22 cellular contexts compared by ENCODE assay signal in genomic region chr14:34766611-34767010, GRCh38. TPM values are rescaled to one million over a fixed set of nuclear protein-coding genes. Genes with fewer than 3 reads are reported as not detected.
DNase-seq lines count a peak whose midpoint lies in the region; ATAC-seq and TF ChIP-seq lines count a peak whose summit lies in the region.
"Had no signal": no experiment of that assay in that cellular context is flagged by ENCODE, and none has a peak within 500 bp of the region (broad histone marks: within the 10 kb centered on the region; RNA-seq: fewer than 3 reads in every experiment).

No MANE protein-coding gene starts in this region.

- DNase-seq in CD8-positive, alpha-beta T cell, result no peak
- DNase-seq in epidermal melanocyte (ENCODE audit: insufficient read length, low spot score), result peak; percentile 24
- no peak for DNase-seq in osteocyte (ENCODE audit: extremely low spot score, unreplicated experiment)
- no peak for DNase-seq in OCI-M1 (lab: John Stamatoyannopoulos, UW)
- DNase-seq in spleen, result no peak
- no peak for DNase-seq in NCI-H1694 (lab: John Stamatoyannopoulos, UW)
- DNase-seq: activated CD4-positive, alpha-beta T cell treated with anti-CD3 and anti-CD28 coated beads, Interleukin-2, amount 50 U/mL, for 1 hour; activated T-cell treated with anti-CD3 and anti-CD28 coated beads for 4 hours; cortex of kidney; EL; KBM-7; kidney; NCI-H1092; NCI-H69; occipital lobe; PC-9; stimulated activated CD4-positive, alpha-beta T cell treated with anti-CD3 and anti-CD28 coated beads, Interleukin-4, amount 100 ng/mL, for 1 hour; stimulated activated CD8-positive, alpha-beta memory T cell treated with anti-CD3 and anti-CD28 coated beads, Interleukin-4, amount 100 ng/mL, for 48 hours; tibial artery had no signal

- no peak overlapping the region for H3K4me2 ChIP-seq in OCI-LY3 (ENCODE audit: low read length)
- H3K4me2 ChIP-seq: hepatocyte, PC-9 had no signal

- whole genome bisulfite sequencing in spleen, 5 donors, result 77 to 92% (median 86%) methylated on average over 1 of the region's 1 CpG

- no peak overlapping the region for H3K9ac ChIP-seq in OCI-LY3 (ENCODE audit: low read length)

- H3K4me1 Mint-ChIP-seq in CD8-positive, alpha-beta T cell (ENCODE audit: low read depth), result peaks cover 2% of the 10 kb centered on the region
- peaks cover 19% of the 10 kb centered on the region for H3K4me1 Mint-ChIP-seq in osteocyte (ENCODE audit: unreplicated experiment)

- H3K4me1 ChIP-seq in CD8-positive, alpha-beta T cell (ENCODE audit: insufficient read depth, low read length), result no peaks in the 10 kb centered on the region
- H3K4me1 ChIP-seq in OCI-LY3 (ENCODE audit: low read length) (peaks cover 24% of the 10 kb centered on the region), spleen (no peaks in the 10 kb centered on the region)
- H3K4me1 ChIP-seq: tibial artery had no signal

- peaks cover 9% of the 10 kb centered on the region for H3K79me2 ChIP-seq in OCI-LY3 (ENCODE audit: low read length)
- H3K79me2 ChIP-seq: hepatocyte had no signal

- H3K27me3 ChIP-seq in CD8-positive, alpha-beta T cell (ENCODE audit: insufficient read depth, low read length), result no peaks in the 10 kb centered on the region
- no peaks in the 10 kb centered on the region for H3K27me3 ChIP-seq in OCI-LY3 (ENCODE audit: low read depth, low read length)
- H3K27me3 ChIP-seq in spleen (replicated peaks in 1 of 7), result no peaks in the 10 kb centered on the region
- H3K27me3 ChIP-seq: hepatocyte, tibial artery had no signal

- no peak overlapping the region for H3K27ac ChIP-seq in CD8-positive, alpha-beta T cell (ENCODE audit: low read depth, low read length)
- H3K27ac ChIP-seq in OCI-LY3 (ENCODE audit: low read length) (peak overlapping the region; percentile 32; the same call in 1 of the 2 replicates), spleen (no peak overlapping the region)
- H3K27ac ChIP-seq: hepatocyte, PC-9, tibial artery had no signal

- no peak for ATAC-seq in CD8-positive, alpha-beta T cell
- ATAC-seq: GM12878 had no signal

- TF ChIP-seq POLR2A in spleen (IDR thresholded peaks at IDR 0.05), result no peak

- POLR2A ChIA-PET in CD8-positive, alpha-beta T cell (lab: Charles Lee), result no interaction called here

- H3K4me3 ChIP-seq in CD8-positive, alpha-beta T cell (ENCODE audit: low read depth, low read length), result no peak overlapping the region
- H3K4me3 ChIP-seq in OCI-LY3 (ENCODE audit: low read length) (no peak overlapping the region), spleen (no peak overlapping the region)
- H3K4me3 ChIP-seq: GM12878, hepatocyte, PC-9, tibial artery had no signal

- H3K27ac Mint-ChIP-seq in CD8-positive, alpha-beta T cell, result peak overlapping the region; percentile 49
- H3K27ac Mint-ChIP-seq in osteocyte (ENCODE audit: unreplicated experiment), result peak overlapping the region; percentile 82

- CTCF ChIA-PET in CD8-positive, alpha-beta T cell (lab: Charles Lee), result interaction anchor here (0.7 to 1.3 kb wide), 2 partner anchors 113 to 239 kb away, joined by 3 read pairs; no protein-coding TSS in a partner anchor

- H2AFZ ChIP-seq in OCI-LY3 (ENCODE audit: low read depth, low read length), result no peak overlapping the region
- H2AFZ ChIP-seq: hepatocyte, PC-9 had no signal

- H3K27me3 Mint-ChIP-seq in CD8-positive, alpha-beta T cell (ENCODE audit: low read depth), result no peaks in the 10 kb centered on the region
- H3K27me3 Mint-ChIP-seq in osteocyte (ENCODE audit: unreplicated experiment), result no peaks in the 10 kb centered on the region

- no peaks in the 10 kb centered on the region for H3K9me3 Mint-ChIP-seq in CD8-positive, alpha-beta T cell
- H3K9me3 Mint-ChIP-seq in osteocyte (ENCODE audit: unreplicated experiment), result no peaks in the 10 kb centered on the region

- intact Hi-C loops in CD8-positive, alpha-beta T cell (cut with DNase I, micrococcal nuclease), result no loop called here
- intact Hi-C loops in spleen (cut with DNase I; ENCODE audit: low total_unique reads), result no loop called here

- peaks cover 65% of the 10 kb centered on the region for H3K36me3 Mint-ChIP-seq in CD8-positive, alpha-beta T cell
- peaks cover 40% of the 10 kb centered on the region for H3K36me3 Mint-ChIP-seq in osteocyte (ENCODE audit: unreplicated experiment)

- no peak overlapping the region for H3K4me3 Mint-ChIP-seq in CD8-positive, alpha-beta T cell
- H3K4me3 Mint-ChIP-seq in osteocyte (ENCODE audit: unreplicated experiment), result no peak overlapping the region

- H3K36me3 ChIP-seq in CD8-positive, alpha-beta T cell (ENCODE audit: insufficient read depth, low read length), result peaks cover 23% of the 10 kb centered on the region
- peaks cover 53% of the 10 kb centered on the region for H3K36me3 ChIP-seq in OCI-LY3 (replicated peaks; ENCODE audit: low read depth, low read length)
- H3K36me3 ChIP-seq in spleen, result peaks cover 3 to 100% (median 52%) of the 10 kb centered on the region in 6 donors

- TF ChIP-seq CTCF in CD8-positive, alpha-beta T cell (IDR thresholded peaks at IDR 0.05), result no peak
- TF ChIP-seq CTCF in OCI-LY3 (IDR thresholded peaks at IDR 0.05; ENCODE audit: low read depth, low read length) (no peak), osteocyte (IDR thresholded peaks at IDR 0.05) (no peak), spleen (IDR thresholded peaks at IDR 0.05 in 8 of 11, conservative IDR thresholded peaks at IDR 0.05 in 3 of 11) (no peak)

- H3K9me3 ChIP-seq in CD8-positive, alpha-beta T cell (ENCODE audit: low read length), result no peaks in the 10 kb centered on the region
- no peaks in the 10 kb centered on the region for H3K9me3 ChIP-seq in OCI-LY3 (ENCODE audit: insufficient read depth, low read length)
- no peaks in the 10 kb centered on the region for H3K9me3 ChIP-seq in spleen
- H3K9me3 ChIP-seq: tibial artery had no signal

- H4K20me1 ChIP-seq in OCI-LY3 (ENCODE audit: insufficient read depth, low read length), result no peaks in the 10 kb centered on the region

RNA-seq across cellular contexts. Expression of gene CFL2, which starts 52.2 kb away (rescaled TPM):
- total RNA-seq in CD8-positive, alpha-beta T cell, result 10 to 100 TPM; 35.1 to 35.4 TPM
- total RNA-seq in osteocyte (42.0 and 47.0 TPM in 2 replicates), spleen (10 to 100 TPM; 17.4 to 32.8 (median 23.9) TPM)
- 10 to 100 TPM in 2 of 3 donors, 1 to 10 TPM in 1; 9.8 to 15.6 (median 13.2) TPM for polyA plus RNA-seq in spleen
